ENCODE assay signal across 15 cellular contexts in genomic region chr12:12511021-12511783, GRCh38. TPM values are rescaled to one million over a fixed set of nuclear protein-coding genes. Genes with fewer than 3 reads are reported as not detected.
A peak's percentile ranks its signal among the peaks of the same experiment; 100 is the strongest.
DNase-seq lines count a peak whose midpoint lies in the region; ATAC-seq, FAIRE-seq and TF ChIP-seq lines count a peak whose summit lies in the region.
"Had no signal": no experiment of that assay in that cellular context is flagged by ENCODE, and none has a peak within 500 bp of the region (broad histone marks: within the 10 kb centered on the region; RNA-seq: fewer than 3 reads in every experiment).

No MANE protein-coding gene starts in this region.

- TF ChIP-seq POLR2A in adrenal gland (IDR thresholded peaks at IDR 0.05) (no peak), gastroesophageal sphincter (IDR thresholded peaks at IDR 0.05) (no peak)

- H3K36me3 Mint-ChIP-seq in CD4-positive, CD25-positive, alpha-beta regulatory T cell = peaks cover 14% of the 10 kb centered on the region

- H3K9me3 ChIP-seq in CD4-positive, CD25-positive, alpha-beta regulatory T cell (ENCODE audit: control insufficient read depth in 2 of 2, low read length in 2 of 2) = no peaks in the 10 kb centered on the region
- H3K9me3 ChIP-seq in adrenal gland (replicated peaks in 1 of 3) = no peaks in the 10 kb centered on the region
- no peaks in the 10 kb centered on the region for H3K9me3 ChIP-seq in gastroesophageal sphincter
- H3K9me3 ChIP-seq: SJSA1 had no signal

- FAIRE-seq in RCC 7860 (lab: Jason Lieb, UNC) (peak; percentile 30), islet of Langerhans (lab: Jason Lieb, UNC) (peak; percentile 27)
- FAIRE-seq: H1 had no signal

- peaks cover 18% of the 10 kb centered on the region for H3K36me3 ChIP-seq in CD4-positive, CD25-positive, alpha-beta regulatory T cell (ENCODE audit: control insufficient read depth, insufficient read depth, low read length)
- H3K36me3 ChIP-seq in adrenal gland (replicated peaks in 1 of 2) (no peaks in the 10 kb centered on the region), gastroesophageal sphincter (peaks cover 0 to 9% of the 10 kb centered on the region in 2 donors)
- H3K36me3 ChIP-seq: SJSA1 had no signal

- DNase-seq in CD4-positive, CD25-positive, alpha-beta regulatory T cell = no peak
- DNase-seq in RCC 7860 (ENCODE audit: low spot score) = peak; percentile 61
- DNase-seq in adrenal gland = no peak
- no peak for DNase-seq in dorsolateral prefrontal cortex
- no peak for DNase-seq in C1 segment of cervical spinal cord (lab: John Stamatoyannopoulos, UW)
- DNase-seq in stimulated activated CD4-positive, alpha-beta T cell treated with anti-CD3 and anti-CD28 coated beads, Interleukin-2, amount 100 ng/mL, for 24 hours = no peak
- DNase-seq: DMS53, GDM1, HFFc6, NCI-H1930, NCI-H2171 had no signal

- ATAC-seq in CD4-positive, CD25-positive, alpha-beta regulatory T cell (ENCODE audit: low read depth in 2 of 2) = no peak
- ATAC-seq in gastroesophageal sphincter = no peak

- no peak overlapping the region for H3K27ac Mint-ChIP-seq in CD4-positive, CD25-positive, alpha-beta regulatory T cell
- H3K27ac Mint-ChIP-seq: HFFc6 had no signal

- intact Hi-C loops in adrenal gland (cut with DNase I) = no loop called here
- intact Hi-C loops in dorsolateral prefrontal cortex (cut with DNase I) = loop anchor here in 1 of 2 donors (5.0 kb wide), 2 partner anchors 34 to 51 kb away; partner anchors contain the start of gene DUSP16

- no peaks in the 10 kb centered on the region for H3K27me3 ChIP-seq in CD4-positive, CD25-positive, alpha-beta regulatory T cell (ENCODE audit: control insufficient read depth, insufficient read depth, low read length)
- no peaks in the 10 kb centered on the region for H3K27me3 ChIP-seq in adrenal gland
- no peaks in the 10 kb centered on the region for H3K27me3 ChIP-seq in dorsolateral prefrontal cortex
- H3K27me3 ChIP-seq in gastroesophageal sphincter = no peaks in the 10 kb centered on the region
- H3K27me3 ChIP-seq: SJSA1 had no signal

- no peaks in the 10 kb centered on the region for H3K9me3 Mint-ChIP-seq in CD4-positive, CD25-positive, alpha-beta regulatory T cell
- H3K9me3 Mint-ChIP-seq: HFFc6 had no signal

- peaks cover 19 to 41% (median 29%) of the 10 kb centered on the region in 4 donors for H3K4me1 Mint-ChIP-seq in CD4-positive, CD25-positive, alpha-beta regulatory T cell

- H3K4me1 ChIP-seq in CD4-positive, CD25-positive, alpha-beta regulatory T cell (ENCODE audit: control insufficient read depth, insufficient read depth, low read length, poor library complexity, severe bottlenecking) = peaks cover 49% of the 10 kb centered on the region
- peaks cover 13 to 72% of the 10 kb centered on the region in 2 donors for H3K4me1 ChIP-seq in adrenal gland (replicated peaks in 1 of 2)
- H3K4me1 ChIP-seq in gastroesophageal sphincter = peaks cover 5 to 52% (median 5%) of the 10 kb centered on the region in 3 donors

- H3K4me3 ChIP-seq in CD4-positive, CD25-positive, alpha-beta regulatory T cell (ENCODE audit: low read depth, low read length) = peak overlapping the region; percentile 2
- H3K4me3 ChIP-seq in adrenal gland = no peak overlapping the region
- peak overlapping the region in 3 of 59 donors; percentile 4 to 43 (median 6) for H3K4me3 ChIP-seq in dorsolateral prefrontal cortex
- no peak overlapping the region for H3K4me3 ChIP-seq in gastroesophageal sphincter
- H3K4me3 ChIP-seq: SJSA1 had no signal

- H3K27me3 Mint-ChIP-seq in CD4-positive, CD25-positive, alpha-beta regulatory T cell = no peaks in the 10 kb centered on the region

- no peak overlapping the region for H3K27ac ChIP-seq in CD4-positive, CD25-positive, alpha-beta regulatory T cell (ENCODE audit: insufficient read depth, low read length, poor library complexity, severe bottlenecking)
- H3K27ac ChIP-seq in adrenal gland (peak overlapping the region in 3 of 5 donors; percentile 36 to 67 (median 62)), dorsolateral prefrontal cortex (peak overlapping the region in 28 of 59 donors; percentile 0 to 95 (median 57)), gastroesophageal sphincter (no peak overlapping the region)
- H3K27ac ChIP-seq: SJSA1 had no signal

- H3K4me3 Mint-ChIP-seq in CD4-positive, CD25-positive, alpha-beta regulatory T cell = no peak overlapping the region
- H3K4me3 Mint-ChIP-seq: HFFc6 had no signal

- no peak for TF ChIP-seq EP300 in gastroesophageal sphincter (IDR thresholded peaks at IDR 0.05)

- TF ChIP-seq CTCF in adrenal gland (IDR thresholded peaks at IDR 0.05) (no peak), dorsolateral prefrontal cortex (IDR thresholded peaks at IDR 0.05 in 54 of 56, conservative IDR thresholded peaks at IDR 0.05 in 2 of 56; ENCODE audit: low read depth in 1 of 56, partially characterized antibody in 56 of 56) (no peak), gastroesophageal sphincter (IDR thresholded peaks at IDR 0.05) (no peak)

- 64 to 76% (median 65%) methylated on average over 3 of the region's 3 CpGs for WGBS in adrenal gland, 4 donors
- WGBS in gastroesophageal sphincter (ENCODE audit: low coverage in 1 of 2), 2 donors = 50 to 75% methylated on average over 2 of the region's 3 CpGs

RNA-seq across cellular contexts. Expression of gene DUSP16, which starts 51.5 kb away (rescaled TPM):
- total RNA-seq in CD4-positive, CD25-positive, alpha-beta regulatory T cell = 108 TPM
- 10 to 100 TPM; 29.4 to 40.7 (median 30.2) TPM for polyA plus RNA-seq in CD4-positive, CD25-positive, alpha-beta regulatory T cell
- 100 to 1,000 TPM in 5 of 8 donors, 10 to 100 TPM in 3; 36.4 to 374 (median 118) TPM for total RNA-seq in adrenal gland
- polyA plus RNA-seq in adrenal gland = 100 to 1,000 TPM in 1 of 3 donors, 10 to 100 TPM in 2; 24.5 to 108 (median 32.2) TPM
- 10 to 100 TPM; 12.2 to 57.9 (median 21.4) TPM for total RNA-seq in dorsolateral prefrontal cortex
- 10 to 100 TPM; 14.7 to 20.1 (median 17.1) TPM for total RNA-seq in gastroesophageal sphincter

Comparison
In these comparisons a context has a peak if more than half of its experiments do, and no peak if none do; other contexts are left out.
1. H3K27ac ChIP-seq: peak in adrenal gland (3 of 5); none in CD4-positive, CD25-positive, alpha-beta regulatory T cell (single experiment) and gastroesophageal sphincter (0 of 4).